13 cellular contexts compared by ENCODE assay signal in genomic region chr14:24331731-24332093, GRCh38. TPM values are rescaled to one million over a fixed set of nuclear protein-coding genes. Genes with fewer than 3 reads are reported as not detected.
DNase-seq lines count a peak whose midpoint lies in the region; ATAC-seq and TF ChIP-seq lines count a peak whose summit lies in the region.
"Had no signal": no experiment of that assay in that cellular context is flagged by ENCODE, and none has a peak within 500 bp of the region (broad histone marks: within the 10 kb centered on the region; RNA-seq: fewer than 3 reads in every experiment).

No MANE protein-coding gene starts in this region.

- DNase-seq in CD8-positive, alpha-beta memory T cell = no peak
- no peak for DNase-seq in central memory CD8-positive, alpha-beta T cell (ENCODE audit: low spot score in 2 of 2)
- DNase-seq: NCI-H2081 treated with DMSO at 0.1 percent for 48 hours had no signal

- H3F3A ChIP-seq in neural cell (ENCODE audit: insufficient read depth, low read length, poor library complexity, severe bottlenecking) = no peaks in the 10 kb centered on the region

- no peak for TF ChIP-seq CTCF in neural cell (IDR thresholded peaks at IDR 0.05; ENCODE audit: poor library complexity, severe bottlenecking)

- no peak for ATAC-seq in central memory CD8-positive, alpha-beta T cell (replicated peaks; ENCODE audit: extremely low read depth, poor library complexity, severe bottlenecking)
- ATAC-seq in HG03139 (IDR thresholded peaks at IDR 0.05; ENCODE audit: unreplicated experiment) = no peak
- no peak for ATAC-seq in HG02642 (IDR thresholded peaks at IDR 0.05; ENCODE audit: poor library complexity, unreplicated experiment)
- ATAC-seq in GM21576 (IDR thresholded peaks at IDR 0.05; ENCODE audit: unreplicated experiment) = no peak

- H3K9me3 ChIP-seq in CD8-positive, alpha-beta memory T cell (ENCODE audit: low read length) = no peaks in the 10 kb centered on the region
- no peaks in the 10 kb centered on the region for H3K9me3 ChIP-seq in HUES6 (ENCODE audit: control insufficient read depth, insufficient read depth, low read depth, low read length)
- H3K9me3 ChIP-seq in neural cell (ENCODE audit: low read length) = no peaks in the 10 kb centered on the region
- H3K9me3 ChIP-seq: ascending aorta, stomach had no signal

- H3K4me3 Mint-ChIP-seq in CD8-positive, alpha-beta memory T cell = peak overlapping the region in 4 of 7 donors; percentile 63 to 86 (median 82)
- H3K4me3 Mint-ChIP-seq in central memory CD8-positive, alpha-beta T cell = peak overlapping the region; percentile 73

- H3K4me1 Mint-ChIP-seq in CD8-positive, alpha-beta memory T cell = peaks cover 73 to 92% (median 84%) of the 10 kb centered on the region in 3 donors
- peaks cover 65% of the 10 kb centered on the region for H3K4me1 Mint-ChIP-seq in central memory CD8-positive, alpha-beta T cell

- peaks cover 5 to 10% (median 5%) of the 10 kb centered on the region in 3 donors for H3K36me3 Mint-ChIP-seq in CD8-positive, alpha-beta memory T cell
- H3K36me3 Mint-ChIP-seq in central memory CD8-positive, alpha-beta T cell (ENCODE audit: insufficient read depth) = peaks cover 27% of the 10 kb centered on the region

- no peak for TF ChIP-seq EP300 in neural cell (conservative IDR thresholded peaks at IDR 0.05; ENCODE audit: poor library complexity, severe bottlenecking)

- no peak overlapping the region for H3K4me3 ChIP-seq in CD8-positive, alpha-beta memory T cell (ENCODE audit: low read length)
- H3K4me3 ChIP-seq in HUES6 (ENCODE audit: low read depth, low read length) (peak overlapping the region; percentile 58; the same call in 1 of the 2 replicates), neural cell (ENCODE audit: low read length) (peak overlapping the region; percentile 54)
- H3K4me3 ChIP-seq: SK-N-MC had no signal

- no peaks in the 10 kb centered on the region for H3K9me3 Mint-ChIP-seq in CD8-positive, alpha-beta memory T cell
- H3K9me3 Mint-ChIP-seq in central memory CD8-positive, alpha-beta T cell = no peaks in the 10 kb centered on the region
- H3K9me3 Mint-ChIP-seq: activated T-cell treated with anti-CD3 and anti-CD28 coated beads, Interleukin-2, amount 50 U/mL, for 72 hours had no signal

- peaks cover 21 to 27% of the 10 kb centered on the region in 2 donors for H3K27me3 Mint-ChIP-seq in CD8-positive, alpha-beta memory T cell
- peaks cover 12% of the 10 kb centered on the region for H3K27me3 Mint-ChIP-seq in central memory CD8-positive, alpha-beta T cell

- CTCF ChIA-PET in CD8-positive, alpha-beta memory T cell (lab: Charles Lee) = interaction anchor here (1.4 to 16.8 kb wide), 10 partner anchors 9 to 116 kb away, joined by 5 to 486 read pairs (median 28); partner anchors contain the start of genes CBLN3, CIDEB, DHRS1 and KHNYN

- no peaks in the 10 kb centered on the region for H3K9me2 ChIP-seq in neural cell (ENCODE audit: insufficient read depth, low read length)

- no peaks in the 10 kb centered on the region for H4K20me1 ChIP-seq in neural cell (ENCODE audit: insufficient read depth)

- no peak overlapping the region for H3K9ac ChIP-seq in HUES6 (ENCODE audit: low read length)
- H3K9ac ChIP-seq in neural cell (ENCODE audit: low read length) = no peak overlapping the region

- peak overlapping the region in 7 of 8 donors; percentile 56 to 91 (median 81) for H3K27ac Mint-ChIP-seq in CD8-positive, alpha-beta memory T cell
- H3K27ac Mint-ChIP-seq in central memory CD8-positive, alpha-beta T cell (ENCODE audit: low read depth) = peak overlapping the region; percentile 83

- no peak overlapping the region for H3K4me2 ChIP-seq in neural cell (ENCODE audit: low read length)

- no peak for TF ChIP-seq RAD21 in neural cell (conservative IDR thresholded peaks at IDR 0.05)

- no peak overlapping the region for H3K27ac ChIP-seq in CD8-positive, alpha-beta memory T cell (ENCODE audit: low read depth, low read length)
- no peak overlapping the region for H3K27ac ChIP-seq in HUES6 (ENCODE audit: low read depth, low read length)
- H3K27ac ChIP-seq in neural cell (ENCODE audit: low read length) = no peak overlapping the region
- H3K27ac ChIP-seq: ascending aorta, SK-N-MC had no signal

- peaks cover 17% of the 10 kb centered on the region for H3K27me3 ChIP-seq in CD8-positive, alpha-beta memory T cell (ENCODE audit: insufficient read depth, low read length, poor library complexity, severe bottlenecking)
- H3K27me3 ChIP-seq in HUES6 (ENCODE audit: control insufficient read depth, insufficient read depth, low read length) (peaks cover 82% of the 10 kb centered on the region), neural cell (ENCODE audit: insufficient read depth, low read depth, low read length) (peaks cover 64% of the 10 kb centered on the region)

- peaks cover 74% of the 10 kb centered on the region for H3K4me1 ChIP-seq in CD8-positive, alpha-beta memory T cell (ENCODE audit: insufficient read depth, low read length)
- peaks cover 9% of the 10 kb centered on the region; the same call in 1 of the 2 replicates for H3K4me1 ChIP-seq in HUES6 (ENCODE audit: control insufficient read depth, insufficient read depth, low read length)

- no peaks in the 10 kb centered on the region for H3K79me2 ChIP-seq in neural cell (replicated peaks; ENCODE audit: insufficient read depth, low read length)

- POLR2A ChIA-PET in CD8-positive, alpha-beta memory T cell (lab: Charles Lee) = interaction anchor here (1.0 to 3.1 kb wide), 5 partner anchors 21 to 110 kb away, joined by 7 to 78 read pairs (median 14); partner anchors contain the start of genes CBLN3, KHNYN, LTB4R and TINF2

- H2AFZ ChIP-seq in neural cell (ENCODE audit: low read depth, low read length) = no peak overlapping the region

- no peaks in the 10 kb centered on the region for H3K36me3 ChIP-seq in CD8-positive, alpha-beta memory T cell (ENCODE audit: insufficient read depth, low read length)
- no peaks in the 10 kb centered on the region for H3K36me3 ChIP-seq in HUES6 (ENCODE audit: control insufficient read depth, insufficient read depth, low read length)
- H3K36me3 ChIP-seq in neural cell (ENCODE audit: insufficient read depth, low read length) = no peaks in the 10 kb centered on the region
- H3K36me3 ChIP-seq: ascending aorta had no signal

TF ChIP-seq in neural cell, 6 proteins besides CTCF, POLR2A, EP300 and RAD21:
- TF ChIP-seq EZH2 (IDR thresholded peaks at IDR 0.05; ENCODE audit: borderline replicate concordance, insufficient read depth, low read length, poor library complexity, severe bottlenecking) (no peak), SMC3 (conservative IDR thresholded peaks at IDR 0.05; ENCODE audit: poor library complexity) (no peak), POLR2AphosphoS5 (IDR thresholded peaks at IDR 0.05) (no peak), TAF1 (IDR thresholded peaks at IDR 0.05; ENCODE audit: low read depth) (no peak), MXI1 (conservative IDR thresholded peaks at IDR 0.05; ENCODE audit: poor library complexity, severe bottlenecking) (no peak)
- TF ChIP-seq, protein P1, sequence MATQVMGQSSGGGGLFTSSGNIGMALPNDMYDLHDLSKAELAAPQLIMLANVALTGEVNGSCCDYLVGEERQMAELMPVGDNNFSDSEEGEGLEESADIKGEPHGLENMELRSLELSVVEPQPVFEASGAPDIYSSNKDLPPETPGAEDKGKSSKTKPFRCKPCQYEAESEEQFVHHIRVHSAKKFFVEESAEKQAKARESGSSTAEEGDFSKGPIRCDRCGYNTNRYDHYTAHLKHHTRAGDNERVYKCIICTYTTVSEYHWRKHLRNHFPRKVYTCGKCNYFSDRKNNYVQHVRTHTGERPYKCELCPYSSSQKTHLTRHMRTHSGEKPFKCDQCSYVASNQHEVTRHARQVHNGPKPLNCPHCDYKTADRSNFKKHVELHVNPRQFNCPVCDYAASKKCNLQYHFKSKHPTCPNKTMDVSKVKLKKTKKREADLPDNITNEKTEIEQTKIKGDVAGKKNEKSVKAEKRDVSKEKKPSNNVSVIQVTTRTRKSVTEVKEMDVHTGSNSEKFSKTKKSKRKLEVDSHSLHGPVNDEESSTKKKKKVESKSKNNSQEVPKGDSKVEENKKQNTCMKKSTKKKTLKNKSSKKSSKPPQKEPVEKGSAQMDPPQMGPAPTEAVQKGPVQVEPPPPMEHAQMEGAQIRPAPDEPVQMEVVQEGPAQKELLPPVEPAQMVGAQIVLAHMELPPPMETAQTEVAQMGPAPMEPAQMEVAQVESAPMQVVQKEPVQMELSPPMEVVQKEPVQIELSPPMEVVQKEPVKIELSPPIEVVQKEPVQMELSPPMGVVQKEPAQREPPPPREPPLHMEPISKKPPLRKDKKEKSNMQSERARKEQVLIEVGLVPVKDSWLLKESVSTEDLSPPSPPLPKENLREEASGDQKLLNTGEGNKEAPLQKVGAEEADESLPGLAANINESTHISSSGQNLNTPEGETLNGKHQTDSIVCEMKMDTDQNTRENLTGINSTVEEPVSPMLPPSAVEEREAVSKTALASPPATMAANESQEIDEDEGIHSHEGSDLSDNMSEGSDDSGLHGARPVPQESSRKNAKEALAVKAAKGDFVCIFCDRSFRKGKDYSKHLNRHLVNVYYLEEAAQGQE (IDR thresholded peaks at IDR 0.05; ENCODE audit: borderline replicate concordance) = no peak

RNA-seq across cellular contexts. Expression of gene ADCY4, which starts 3.2 kb away (rescaled TPM):
- 1 to 10 TPM in 1 of 2 experiments, under 1 TPM in 1; 0.84 to 1.5 TPM for total RNA-seq in CD8-positive, alpha-beta memory T cell
- polyA plus RNA-seq in CD8-positive, alpha-beta memory T cell = 0.64 TPM
- polyA plus RNA-seq in neural cell = not detected in 2 replicates
- polyA minus RNA-seq in neural cell = not detected in 2 replicates
- total RNA-seq: M059J had no signal

RNA-seq across cellular contexts. Expression of gene RIPK3, which starts 8.1 kb away (rescaled TPM):
- total RNA-seq in CD8-positive, alpha-beta memory T cell = 10 to 100 TPM; 11.6 to 12.5 TPM
- 15.4 TPM for polyA plus RNA-seq in CD8-positive, alpha-beta memory T cell
- not detected in 2 replicates for polyA plus RNA-seq in neural cell
- polyA minus RNA-seq in neural cell = not detected in 2 replicates
- total RNA-seq: M059J had no signal

RNA-seq across cellular contexts. Expression of gene LTB4R, which starts 20.4 kb away (rescaled TPM):
- 10 to 100 TPM in 1 of 2 experiments, 1 to 10 TPM in 1; 9.8 to 12.3 TPM for total RNA-seq in CD8-positive, alpha-beta memory T cell
- polyA plus RNA-seq in CD8-positive, alpha-beta memory T cell = 10.3 TPM
- polyA plus RNA-seq in neural cell = 4.3 and 5.2 TPM in 2 replicates
- polyA minus RNA-seq in neural cell = 2.2 and 3.5 TPM in 2 replicates

RNA-seq across cellular contexts. Expression of gene LTB4R2, which starts 21.8 kb away (rescaled TPM):
- 1 to 10 TPM; 8.3 to 8.7 TPM for total RNA-seq in CD8-positive, alpha-beta memory T cell
- 2.6 TPM for polyA plus RNA-seq in CD8-positive, alpha-beta memory T cell
- 3.4 and 5.0 TPM in 2 replicates for polyA plus RNA-seq in neural cell
- polyA minus RNA-seq in neural cell = 6.4 and 8.8 TPM in 2 replicates

RNA-seq across cellular contexts. Expression of gene CIDEB, which starts 23.9 kb away (rescaled TPM):
- total RNA-seq in CD8-positive, alpha-beta memory T cell = 10 to 100 TPM; 12.4 to 12.7 TPM
- polyA plus RNA-seq in CD8-positive, alpha-beta memory T cell = 27.5 TPM
- not detected in 2 replicates for polyA plus RNA-seq in neural cell
- not detected in 2 replicates for polyA minus RNA-seq in neural cell
- total RNA-seq: M059J had no signal

Comparison
In these comparisons a context has a peak if more than half of its experiments do, and no peak if none do; other contexts are left out.
1. RNA of gene RIPK3, which starts 8.1 kb away (polyA plus RNA-seq): 15.4 TPM in CD8-positive, alpha-beta memory T cell (single experiment); not detected in neural cell; every median in the first group is over 10 times any median in the second.